Comparison of ENCODE assay signal across 8 cellular contexts in the genomic region with DNA sequence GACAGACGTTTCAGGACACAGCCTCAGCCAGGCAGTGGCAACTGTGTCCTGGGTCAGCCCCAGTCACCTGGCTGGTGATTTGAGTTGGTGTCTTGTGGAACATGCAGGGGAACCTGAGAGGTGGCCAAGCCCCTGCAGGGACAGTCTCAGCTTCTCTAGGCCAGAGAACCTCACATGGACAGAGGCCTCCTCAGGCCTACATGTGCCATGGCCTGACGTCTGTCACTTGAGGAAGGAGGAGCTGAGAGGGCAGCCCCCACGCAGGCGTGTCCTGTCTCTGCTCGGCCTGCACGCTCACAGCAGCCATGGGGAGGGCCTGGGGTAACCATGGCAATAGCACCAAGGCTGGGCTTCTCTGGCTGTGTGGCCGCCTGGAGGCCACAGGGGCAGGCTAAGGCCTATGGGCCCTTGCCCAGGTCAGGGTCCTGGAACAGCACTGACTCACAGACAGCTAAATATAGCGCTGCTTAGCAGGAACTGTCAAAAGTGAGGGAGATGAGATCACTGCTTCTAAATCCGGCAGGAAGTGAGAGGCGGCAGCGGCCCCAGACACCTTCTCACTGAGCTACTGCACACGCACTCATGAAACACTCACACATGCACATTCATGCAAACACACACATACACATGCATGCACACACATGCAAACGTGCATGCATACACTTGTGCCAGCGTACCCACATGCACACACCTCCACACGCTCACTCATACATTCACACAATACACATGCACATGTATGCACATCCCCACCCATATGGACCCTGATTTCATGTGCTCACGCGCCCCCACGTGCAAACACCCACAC. TPM values are rescaled to one million over a fixed set of nuclear protein-coding genes. Genes with fewer than 3 reads are reported as not detected.
A peak's percentile ranks its signal among the peaks of the same experiment; 100 is the strongest.
DNase-seq lines count a peak whose midpoint lies in the region; ATAC-seq, FAIRE-seq and TF ChIP-seq lines count a peak whose summit lies in the region.

No MANE protein-coding gene starts in this region.

- peak; percentile 93 for DNase-seq in RPMI8226
- peak; percentile 56 for DNase-seq in activated gamma-delta T cell treated with Interleukin-2 at 50 U/mL for 16 hours
- peak; percentile 55 for DNase-seq in germinal center (ENCODE audit: low spot score)
- peak; percentile 83 for DNase-seq in putamen (ENCODE audit: low spot score)
- peak; percentile 89 for DNase-seq in urothelium cell line (ENCODE audit: low spot score)
- DNase-seq in Caco-2 = no peak

- no peak overlapping the region for H3K4me3 ChIP-seq in Caco-2 (ENCODE audit: low read depth, low read length)

- peaks cover 9% of the 10 kb centered on the region; the same call in 1 of the 2 replicates for H3K4me1 ChIP-seq in Caco-2

- no peaks in the 10 kb centered on the region for H3K27me3 ChIP-seq in Caco-2 (replicated peaks; ENCODE audit: control insufficient read depth, insufficient read depth, low read length)

- FAIRE-seq in urothelium cell line (lab: Jason Lieb, UNC) = peak; percentile 99

- no peaks in the 10 kb centered on the region for H3K36me3 ChIP-seq in Caco-2 (ENCODE audit: control insufficient read depth, insufficient read depth, low read length)

- H3K27me3 Mint-ChIP-seq in Caco-2 (ENCODE audit: insufficient read depth, unreplicated experiment) = no peaks in the 10 kb centered on the region

- H3K9me3 Mint-ChIP-seq in Caco-2 (ENCODE audit: unreplicated experiment) = peaks cover 9% of the 10 kb centered on the region

- no peak overlapping the region for H3K27ac Mint-ChIP-seq in Caco-2 (ENCODE audit: unreplicated experiment)

- H3K4me1 Mint-ChIP-seq in Caco-2 (ENCODE audit: low read depth, unreplicated experiment) = no peaks in the 10 kb centered on the region

- ATAC-seq in GM18868 (IDR thresholded peaks at IDR 0.05; ENCODE audit: unreplicated experiment) (peak; percentile 89), HG03039 (IDR thresholded peaks at IDR 0.05; ENCODE audit: unreplicated experiment) (peak; percentile 83)

- POLR2A ChIA-PET in Caco-2 (lab: Charles Lee) = no interaction called here

- TF ChIP-seq CTCF in Caco-2 (IDR thresholded peaks at IDR 0.05; ENCODE audit: insufficient read depth in 1 of 2, low read depth in 1 of 2, low read length in 1 of 2, severe bottlenecking in 1 of 2, unreplicated experiment in 1 of 2) = no peak

- H3K4me3 Mint-ChIP-seq in Caco-2 (ENCODE audit: unreplicated experiment) = no peak overlapping the region

- CTCF ChIA-PET in Caco-2 (lab: Charles Lee) = no interaction called here

- H3K9me3 ChIP-seq in Caco-2 = no peaks in the 10 kb centered on the region

- BruUV-seq in Caco-2 (replicated peaks; lab: Mats Ljungman, UMichigan) = no TSS peak

- intact Hi-C loops in Caco-2 (cut with micrococcal nuclease; ENCODE audit: unreplicated experiment) = no loop called here

- H3K36me3 Mint-ChIP-seq in Caco-2 (ENCODE audit: insufficient read depth, unreplicated experiment) = no peaks in the 10 kb centered on the region

RNA-seq across cellular contexts. Expression of a gene that starts 57.0 kb away (rescaled TPM):
- total RNA-seq in Caco-2 (2022) = 117 and 123 TPM in 2 replicates

Comparison
In these comparisons a context has a peak if more than half of its experiments do, and no peak if none do; other contexts are left out.
1. DNase-seq: peak in RPMI8226 (single experiment), activated gamma-delta T cell treated with Interleukin-2 at 50 U/mL for 16 hours (single experiment), germinal center (single experiment), putamen (single experiment) and urothelium cell line (single experiment); none in Caco-2 (0 of 2).